Comparison of ENCODE assay signal across 1 cellular context in the genomic region with DNA sequence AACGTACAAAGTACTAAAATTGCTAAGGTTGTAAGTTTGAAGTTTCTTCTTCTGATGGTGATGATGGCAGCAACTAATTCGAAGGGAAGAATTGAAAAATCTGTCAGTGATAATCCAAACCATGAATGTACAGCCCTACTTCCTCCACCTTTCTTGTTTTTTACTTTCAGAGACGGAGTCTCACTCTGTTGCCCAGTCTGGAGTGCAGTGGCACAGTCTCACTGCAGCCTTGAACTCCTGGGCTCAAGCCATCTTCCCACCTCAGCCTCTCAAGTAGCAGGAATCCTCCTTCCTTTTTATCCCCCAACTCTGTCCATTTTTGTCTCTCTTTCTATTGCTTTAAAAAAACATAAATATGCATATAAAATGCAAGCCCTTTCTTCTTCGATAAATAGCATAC.
TF ChIP-seq lines count a peak whose summit lies in the region.

No MANE protein-coding gene starts in this region.

TF ChIP-seq in WTC11, 78 proteins besides CTCF, POLR2A, EP300 and RAD21:
- TF ChIP-seq ZNF121 (CRISPR knock-in tag; IDR thresholded peaks at IDR 0.05): peak; percentile 94
- TF ChIP-seq, protein P1, sequence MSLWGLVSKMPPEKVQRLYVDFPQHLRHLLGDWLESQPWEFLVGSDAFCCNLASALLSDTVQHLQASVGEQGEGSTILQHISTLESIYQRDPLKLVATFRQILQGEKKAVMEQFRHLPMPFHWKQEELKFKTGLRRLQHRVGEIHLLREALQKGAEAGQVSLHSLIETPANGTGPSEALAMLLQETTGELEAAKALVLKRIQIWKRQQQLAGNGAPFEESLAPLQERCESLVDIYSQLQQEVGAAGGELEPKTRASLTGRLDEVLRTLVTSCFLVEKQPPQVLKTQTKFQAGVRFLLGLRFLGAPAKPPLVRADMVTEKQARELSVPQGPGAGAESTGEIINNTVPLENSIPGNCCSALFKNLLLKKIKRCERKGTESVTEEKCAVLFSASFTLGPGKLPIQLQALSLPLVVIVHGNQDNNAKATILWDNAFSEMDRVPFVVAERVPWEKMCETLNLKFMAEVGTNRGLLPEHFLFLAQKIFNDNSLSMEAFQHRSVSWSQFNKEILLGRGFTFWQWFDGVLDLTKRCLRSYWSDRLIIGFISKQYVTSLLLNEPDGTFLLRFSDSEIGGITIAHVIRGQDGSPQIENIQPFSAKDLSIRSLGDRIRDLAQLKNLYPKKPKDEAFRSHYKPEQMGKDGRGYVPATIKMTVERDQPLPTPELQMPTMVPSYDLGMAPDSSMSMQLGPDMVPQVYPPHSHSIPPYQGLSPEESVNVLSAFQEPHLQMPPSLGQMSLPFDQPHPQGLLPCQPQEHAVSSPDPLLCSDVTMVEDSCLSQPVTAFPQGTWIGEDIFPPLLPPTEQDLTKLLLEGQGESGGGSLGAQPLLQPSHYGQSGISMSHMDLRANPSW (CRISPR knock-in tag; conservative IDR thresholded peaks at IDR 0.05; ENCODE audit: low read depth): no peak
